Comparison of ENCODE assay signal across 6 cellular contexts in genomic region chr3:186875708-186876107, GRCh38. TPM values are rescaled to one million over a fixed set of nuclear protein-coding genes. Genes with fewer than 3 reads are reported as not detected.
"Had no signal": no experiment of that assay in that cellular context is flagged by ENCODE, and none has a peak within 500 bp of the region (broad histone marks: within the 10 kb centered on the region; RNA-seq: fewer than 3 reads in every experiment).

No MANE protein-coding gene starts in this region.

- H3K4me3 Mint-ChIP-seq: GM23338, H9 had no signal

- ATAC-seq: GM23338 had no signal

- DNase-seq: H9, HCEC 1CT, IMR-90 had no signal

- H3K4me3 ChIP-seq: GM23338 had no signal

- H3K27ac Mint-ChIP-seq: GM23338, H9 had no signal

RNA-seq across cellular contexts. Expression of gene ADIPOQ, which starts 33.2 kb away (rescaled TPM):
- total RNA-seq: GM23338, H1, H9, HT-29, IMR-90 had no signal
